8 cellular contexts compared by ENCODE assay signal in the genomic region with DNA sequence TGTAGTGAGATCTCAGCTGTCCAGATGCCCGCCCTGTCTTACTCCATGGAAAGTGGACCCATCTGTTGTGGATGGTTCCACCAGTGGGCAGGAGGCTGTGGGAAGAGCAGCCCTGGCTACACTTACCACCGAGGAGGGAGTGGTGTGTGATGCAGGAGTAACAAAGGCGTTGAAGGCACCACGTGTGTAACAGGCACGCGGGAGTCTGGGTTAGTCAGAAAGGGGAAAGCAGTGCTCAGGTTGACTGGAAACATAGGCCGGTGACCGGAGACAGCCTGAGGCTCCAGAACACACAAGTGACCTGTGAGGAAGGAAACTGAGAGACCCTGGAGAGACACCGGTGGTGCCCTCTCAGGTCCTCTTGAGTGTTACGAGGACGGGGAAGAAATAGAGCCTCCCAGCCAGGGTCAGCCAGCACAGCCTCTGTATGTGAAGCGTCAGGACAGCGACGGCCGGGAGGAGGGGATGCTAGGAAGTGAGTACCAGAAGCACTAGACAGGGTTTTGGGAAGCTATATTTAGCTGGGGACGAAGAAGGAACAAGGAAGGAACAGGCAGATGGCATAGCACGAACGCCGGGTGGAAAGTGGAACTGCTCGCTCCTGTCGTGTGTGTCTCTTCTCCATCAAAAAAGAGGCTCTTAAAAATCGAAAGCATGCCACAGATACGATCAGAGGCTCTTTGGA. TPM values are rescaled to one million over a fixed set of nuclear protein-coding genes. Genes with fewer than 3 reads are reported as not detected.
DNase-seq lines count a peak whose midpoint lies in the region; ATAC-seq and TF ChIP-seq lines count a peak whose summit lies in the region.

No MANE protein-coding gene starts in this region.

- H3K4me3 Mint-ChIP-seq in IgD-negative memory B cell = peak overlapping the region in 1 of 4 donors; percentile 33
- H3K4me3 Mint-ChIP-seq in activated naive CD8-positive, alpha-beta T cell treated with anti-CD3 and anti-CD28 coated beads for 36 hours = no peak overlapping the region

- H3K9me3 Mint-ChIP-seq in IgD-negative memory B cell = no peaks in the 10 kb centered on the region
- H3K9me3 Mint-ChIP-seq in activated naive CD8-positive, alpha-beta T cell treated with anti-CD3 and anti-CD28 coated beads for 36 hours = no peaks in the 10 kb centered on the region

- POLR2A ChIA-PET in GM10248 (lab: Yijun Ruan, JAX) = interaction anchor here (0.7 kb wide), 1 partner anchor 46 kb away, joined by 5 read pairs; no protein-coding TSS in a partner anchor

- no peak overlapping the region for H3K4me3 ChIP-seq in skin epidermis

- peak overlapping the region in 14 of 21 experiments; percentile 7 to 82 (median 33) for H3K27ac ChIP-seq in skin epidermis

- DNase-seq in activated naive CD8-positive, alpha-beta T cell treated with anti-CD3 and anti-CD28 coated beads for 36 hours = no peak
- peak; percentile 66 for DNase-seq in left ventricle myocardium superior
- no peak for DNase-seq in GM10248 (ENCODE audit: extremely low spot score)

- H3K27ac Mint-ChIP-seq in IgD-negative memory B cell = peak overlapping the region in 2 of 3 donors; percentile 43 to 46
- peak overlapping the region; percentile 49 for H3K27ac Mint-ChIP-seq in activated naive CD8-positive, alpha-beta T cell treated with anti-CD3 and anti-CD28 coated beads for 36 hours

- no peak for TF ChIP-seq CTCF in GM10248 (IDR thresholded peaks at IDR 0.05; ENCODE audit: control extremely low read depth, extremely low read depth, low read depth, missing control alignments)

- no peaks in the 10 kb centered on the region for H3K27me3 Mint-ChIP-seq in IgD-negative memory B cell
- no peaks in the 10 kb centered on the region for H3K27me3 Mint-ChIP-seq in activated naive CD8-positive, alpha-beta T cell treated with anti-CD3 and anti-CD28 coated beads for 36 hours

- peak; percentile 54 for ATAC-seq in left ventricle myocardium superior
- ATAC-seq in GM21786 (IDR thresholded peaks at IDR 0.05; ENCODE audit: unreplicated experiment) = no peak
- no peak for ATAC-seq in HG03469 (IDR thresholded peaks at IDR 0.05; ENCODE audit: unreplicated experiment)
- ATAC-seq in GM19455 (IDR thresholded peaks at IDR 0.05; ENCODE audit: unreplicated experiment) = no peak

- H3K4me1 Mint-ChIP-seq in IgD-negative memory B cell = peaks cover 23 to 27% (median 26%) of the 10 kb centered on the region in 3 donors
- peaks cover 45% of the 10 kb centered on the region for H3K4me1 Mint-ChIP-seq in activated naive CD8-positive, alpha-beta T cell treated with anti-CD3 and anti-CD28 coated beads for 36 hours

- CTCF ChIA-PET in GM10248 (lab: Yijun Ruan, JAX) = interaction anchor here (0.9 to 1.6 kb wide), 4 partner anchors 11 to 40 kb away, joined by 3 to 4 read pairs (median 3); no protein-coding TSS in a partner anchor

- peaks cover 7% of the 10 kb centered on the region for H3K36me3 Mint-ChIP-seq in IgD-negative memory B cell
- H3K36me3 Mint-ChIP-seq in activated naive CD8-positive, alpha-beta T cell treated with anti-CD3 and anti-CD28 coated beads for 36 hours = peaks cover 42% of the 10 kb centered on the region

- intact Hi-C loops in left ventricle myocardium superior (cut with micrococcal nuclease) = no loop called here

RNA-seq across cellular contexts. Expression of gene RAC1, which starts 21.7 kb away (rescaled TPM):
- 150 TPM for polyA plus RNA-seq in IgD-negative memory B cell
- total RNA-seq in activated naive CD8-positive, alpha-beta T cell treated with anti-CD3 and anti-CD28 coated beads for 36 hours = 100 to 1,000 TPM; 203 TPM
- total RNA-seq in left ventricle myocardium superior = 140 TPM

RNA-seq across cellular contexts. Expression of gene FAM220A, which starts 47.3 kb away (rescaled TPM):
- 7.8 TPM for polyA plus RNA-seq in IgD-negative memory B cell
- 10 to 100 TPM; 13.7 to 15.5 TPM for total RNA-seq in activated naive CD8-positive, alpha-beta T cell treated with anti-CD3 and anti-CD28 coated beads for 36 hours
- 35.5 TPM for total RNA-seq in left ventricle myocardium superior

RNA-seq across cellular contexts. Expression of gene DAGLB, which starts 51.7 kb away (rescaled TPM):
- polyA plus RNA-seq in IgD-negative memory B cell = 15.5 TPM
- total RNA-seq in activated naive CD8-positive, alpha-beta T cell treated with anti-CD3 and anti-CD28 coated beads for 36 hours = 10 to 100 TPM; 15.7 to 17.1 TPM
- total RNA-seq in left ventricle myocardium superior = 10.1 TPM
